In genomic region chr16:79748629-79749028, GRCh38 we compare ENCODE assay signal across 21 cellular contexts.
A peak's percentile ranks its signal among the peaks of the same experiment; 100 is the strongest.
DNase-seq lines count a peak whose midpoint lies in the region; ATAC-seq and TF ChIP-seq lines count a peak whose summit lies in the region.
"Had no signal": no experiment of that assay in that cellular context is flagged by ENCODE, and none has a peak within 500 bp of the region (broad histone marks: within the 10 kb centered on the region; RNA-seq: fewer than 3 reads in every experiment).

No MANE protein-coding gene starts in this region.

- peaks cover 22% of the 10 kb centered on the region for H3K4me1 ChIP-seq in Caco-2
- H3K4me1 ChIP-seq: BE2C, BLaER1 had no signal

- H3K36me3 ChIP-seq in Caco-2 (ENCODE audit: control insufficient read depth, insufficient read depth, low read length) = no peaks in the 10 kb centered on the region
- H3K36me3 ChIP-seq: BE2C, BLaER1 had no signal

- CTCF ChIA-PET in Caco-2 (lab: Charles Lee) = no interaction called here

- H3K27me3 ChIP-seq in Caco-2 (replicated peaks; ENCODE audit: control insufficient read depth, insufficient read depth, low read length) = no peaks in the 10 kb centered on the region
- H3K27me3 ChIP-seq: BE2C, BLaER1 had no signal

- no peaks in the 10 kb centered on the region for H3K9me3 ChIP-seq in Caco-2
- H3K9me3 ChIP-seq: BE2C, BLaER1 had no signal

- intact Hi-C loops in Caco-2 (cut with micrococcal nuclease; ENCODE audit: unreplicated experiment) = no loop called here

- H3K4me1 Mint-ChIP-seq in Caco-2 (ENCODE audit: low read depth, unreplicated experiment) = peaks cover 20% of the 10 kb centered on the region
- H3K4me1 Mint-ChIP-seq in activated T-helper 17 cell treated with anti-CD3 and anti-CD28 coated beads, Interleukin-2, amount 50 U/mL, for 72 hours = peaks cover 12% of the 10 kb centered on the region
- H3K4me1 Mint-ChIP-seq in stimulated activated effector memory CD8-positive, alpha-beta T cell treated with anti-CD3 and anti-CD28 coated beads, Interleukin-12 subunit alpha, Interleukin-12 subunit beta, amount 100 ng/mL, for 72 hours = no peaks in the 10 kb centered on the region
- no peaks in the 10 kb centered on the region for H3K4me1 Mint-ChIP-seq in activated naive CD8-positive, alpha-beta T cell treated with anti-CD3 and anti-CD28 coated beads, Interleukin-2, amount 50 U/mL, for 24 hours
- H3K4me1 Mint-ChIP-seq: CD14-positive monocyte had no signal

- H3K27me3 Mint-ChIP-seq in Caco-2 (ENCODE audit: insufficient read depth, unreplicated experiment) = no peaks in the 10 kb centered on the region
- no peaks in the 10 kb centered on the region for H3K27me3 Mint-ChIP-seq in activated T-helper 17 cell treated with anti-CD3 and anti-CD28 coated beads, Interleukin-2, amount 50 U/mL, for 72 hours
- H3K27me3 Mint-ChIP-seq in activated naive CD8-positive, alpha-beta T cell treated with anti-CD3 and anti-CD28 coated beads, Interleukin-2, amount 50 U/mL, for 24 hours = peaks cover 4% of the 10 kb centered on the region

- no peak overlapping the region for H3K4me3 Mint-ChIP-seq in Caco-2 (ENCODE audit: unreplicated experiment)
- H3K4me3 Mint-ChIP-seq in activated T-helper 17 cell treated with anti-CD3 and anti-CD28 coated beads, Interleukin-2, amount 50 U/mL, for 72 hours = no peak overlapping the region
- H3K4me3 Mint-ChIP-seq in stimulated activated effector memory CD8-positive, alpha-beta T cell treated with anti-CD3 and anti-CD28 coated beads, Interleukin-12 subunit alpha, Interleukin-12 subunit beta, amount 100 ng/mL, for 72 hours = no peak overlapping the region
- H3K4me3 Mint-ChIP-seq in activated naive CD8-positive, alpha-beta T cell treated with anti-CD3 and anti-CD28 coated beads, Interleukin-2, amount 50 U/mL, for 24 hours = no peak overlapping the region
- H3K4me3 Mint-ChIP-seq: CD14-positive monocyte; CD4-positive, CD25-positive, alpha-beta regulatory T cell; CD8-positive, alpha-beta T cell had no signal

- no TSS peak for BruUV-seq in Caco-2 (replicated peaks; lab: Mats Ljungman, UMichigan)

- no peak for TF ChIP-seq CTCF in Caco-2 (IDR thresholded peaks at IDR 0.05; ENCODE audit: insufficient read depth in 1 of 2, low read depth in 1 of 2, low read length in 1 of 2, severe bottlenecking in 1 of 2, unreplicated experiment in 1 of 2)

- POLR2A ChIA-PET in Caco-2 (lab: Charles Lee) = interaction anchor here (0.6 kb wide), 1 partner anchor 12 kb away, joined by 3 read pairs; no protein-coding TSS in a partner anchor

- H3K4me3 ChIP-seq in Caco-2 (ENCODE audit: low read depth, low read length) = no peak overlapping the region
- H3K4me3 ChIP-seq: BLaER1 had no signal

- ATAC-seq in activated CD4-positive, CD25-positive, alpha-beta regulatory T cell treated with anti-CD3 and anti-CD28 coated beads, Interleukin-2, amount 50 U/mL, for 24 hours = peak; percentile 56 to 73
- ATAC-seq in activated T-helper 17 cell treated with anti-CD3 and anti-CD28 coated beads, Interleukin-2, amount 50 U/mL, for 72 hours (replicated peaks) = peak; percentile 69
- ATAC-seq in stimulated activated effector memory CD8-positive, alpha-beta T cell treated with anti-CD3 and anti-CD28 coated beads, Interleukin-12 subunit alpha, Interleukin-12 subunit beta, amount 100 ng/mL, for 72 hours = peak; percentile 74
- no peak for ATAC-seq in activated naive CD8-positive, alpha-beta T cell treated with anti-CD3 and anti-CD28 coated beads, Interleukin-2, amount 50 U/mL, for 24 hours
- ATAC-seq: CD8-positive, alpha-beta T cell had no signal

- peak overlapping the region; percentile 9 for H3K27ac Mint-ChIP-seq in Caco-2 (ENCODE audit: unreplicated experiment)
- no peak overlapping the region for H3K27ac Mint-ChIP-seq in activated T-helper 17 cell treated with anti-CD3 and anti-CD28 coated beads, Interleukin-2, amount 50 U/mL, for 72 hours
- H3K27ac Mint-ChIP-seq in stimulated activated effector memory CD8-positive, alpha-beta T cell treated with anti-CD3 and anti-CD28 coated beads, Interleukin-12 subunit alpha, Interleukin-12 subunit beta, amount 100 ng/mL, for 72 hours = no peak overlapping the region
- no peak overlapping the region for H3K27ac Mint-ChIP-seq in activated naive CD8-positive, alpha-beta T cell treated with anti-CD3 and anti-CD28 coated beads, Interleukin-2, amount 50 U/mL, for 24 hours
- H3K27ac Mint-ChIP-seq: CD14-positive monocyte; CD4-positive, CD25-positive, alpha-beta regulatory T cell; CD8-positive, alpha-beta T cell had no signal

- peaks cover 21% of the 10 kb centered on the region for H3K9me3 Mint-ChIP-seq in Caco-2 (ENCODE audit: unreplicated experiment)
- peaks cover 3% of the 10 kb centered on the region for H3K9me3 Mint-ChIP-seq in activated T-helper 17 cell treated with anti-CD3 and anti-CD28 coated beads, Interleukin-2, amount 50 U/mL, for 72 hours
- H3K9me3 Mint-ChIP-seq in stimulated activated effector memory CD8-positive, alpha-beta T cell treated with anti-CD3 and anti-CD28 coated beads, Interleukin-12 subunit alpha, Interleukin-12 subunit beta, amount 100 ng/mL, for 72 hours = peaks cover 3% of the 10 kb centered on the region
- H3K9me3 Mint-ChIP-seq in activated naive CD8-positive, alpha-beta T cell treated with anti-CD3 and anti-CD28 coated beads, Interleukin-2, amount 50 U/mL, for 24 hours = no peaks in the 10 kb centered on the region
- H3K9me3 Mint-ChIP-seq: CD8-positive, alpha-beta T cell had no signal

- no peaks in the 10 kb centered on the region for H3K36me3 Mint-ChIP-seq in Caco-2 (ENCODE audit: insufficient read depth, unreplicated experiment)
- H3K36me3 Mint-ChIP-seq in activated T-helper 17 cell treated with anti-CD3 and anti-CD28 coated beads, Interleukin-2, amount 50 U/mL, for 72 hours (ENCODE audit: low read depth) = no peaks in the 10 kb centered on the region
- H3K36me3 Mint-ChIP-seq in stimulated activated effector memory CD8-positive, alpha-beta T cell treated with anti-CD3 and anti-CD28 coated beads, Interleukin-12 subunit alpha, Interleukin-12 subunit beta, amount 100 ng/mL, for 72 hours = no peaks in the 10 kb centered on the region
- H3K36me3 Mint-ChIP-seq in activated naive CD8-positive, alpha-beta T cell treated with anti-CD3 and anti-CD28 coated beads, Interleukin-2, amount 50 U/mL, for 24 hours (ENCODE audit: low read depth) = no peaks in the 10 kb centered on the region
- H3K36me3 Mint-ChIP-seq: CD14-positive monocyte; CD4-positive, CD25-positive, alpha-beta regulatory T cell; CD8-positive, alpha-beta T cell had no signal

- DNase-seq in activated CD4-positive, CD25-positive, alpha-beta regulatory T cell treated with anti-CD3 and anti-CD28 coated beads, Interleukin-2, amount 50 U/mL, for 72 hours = no peak
- no peak for DNase-seq in Caco-2
- no peak for DNase-seq in stimulated activated effector memory CD8-positive, alpha-beta T cell treated with anti-CD3 and anti-CD28 coated beads, Interleukin-12 subunit alpha, Interleukin-12 subunit beta, amount 100 ng/mL, for 72 hours (ENCODE audit: low spot score in 2 of 2)
- DNase-seq in activated effector memory CD4-positive, alpha-beta T cell treated with anti-CD3 and anti-CD28 coated beads, Interleukin-2, amount 50 U/mL, for 16 hours = no peak
- DNase-seq in activated naive CD8-positive, alpha-beta T cell treated with anti-CD3 and anti-CD28 coated beads, Interleukin-2, amount 50 U/mL, for 24 hours = no peak
- DNase-seq: 8988T; ACHN; BE2C; C1 segment of cervical spinal cord; CD4-positive, CD25-positive, alpha-beta regulatory T cell; CD8-positive, alpha-beta T cell; DMS 273 treated with DMSO at 0.1 percent for 48 hours; DMS153; DMS53; DMS79; DND-41; GF-D8 had no signal
